In genomic region chr6:106037060-106037459, GRCh38 we compare ENCODE assay signal across 18 cellular contexts. TPM values are rescaled to one million over a fixed set of nuclear protein-coding genes. Genes with fewer than 3 reads are reported as not detected.
DNase-seq lines count a peak whose midpoint lies in the region; ATAC-seq and TF ChIP-seq lines count a peak whose summit lies in the region.
"Had no signal": no experiment of that assay in that cellular context is flagged by ENCODE, and none has a peak within 500 bp of the region (broad histone marks: within the 10 kb centered on the region; RNA-seq: fewer than 3 reads in every experiment).

No MANE protein-coding gene starts in this region.

- H3K27ac Mint-ChIP-seq in MCF 10A (ENCODE audit: low read depth, unreplicated experiment) = peak overlapping the region; percentile 4
- H3K27ac Mint-ChIP-seq: B cell had no signal

- CTCF ChIA-PET in MCF 10A (lab: Yijun Ruan, JAX) = interaction anchor here (0.6 to 0.7 kb wide), 2 partner anchors 366 to 1326 kb away, joined by 3 to 5 read pairs; no protein-coding TSS in a partner anchor
- CTCF ChIA-PET in RWPE1 (lab: Yijun Ruan, JAX) = no interaction called here
- CTCF ChIA-PET in OCI-LY7 (lab: Charles Lee; ENCODE audit: unreplicated experiment) = no interaction called here

- ATAC-seq in GM19463 (IDR thresholded peaks at IDR 0.05; ENCODE audit: unreplicated experiment) = no peak
- ATAC-seq: mucosa of descending colon had no signal

- H3K4me3 Mint-ChIP-seq in MCF 10A (ENCODE audit: unreplicated experiment) = no peak overlapping the region
- H3K4me3 Mint-ChIP-seq: B cell had no signal

- intact Hi-C loops in MCF 10A (cut with micrococcal nuclease) (no loop called here), breast epithelium (cut with DNase I; ENCODE audit: low total_unique reads) (no loop called here), OCI-LY7 (cut with micrococcal nuclease; ENCODE audit: unreplicated experiment) (no loop called here), posterior vena cava (cut with DNase I) (loop anchor here in 1 of 2 donors (5.0 kb wide), 1 partner anchor 715 kb away; no protein-coding TSS in a partner anchor)

- H3K9me2 ChIP-seq in OCI-LY7 (ENCODE audit: insufficient read depth, low read length) = no peaks in the 10 kb centered on the region

- no peak for TF ChIP-seq POLR2A in breast epithelium (IDR thresholded peaks at IDR 0.05)

- no peaks in the 10 kb centered on the region for H3K79me2 ChIP-seq in OCI-LY7 (ENCODE audit: insufficient read depth, low read depth, low read length)

- H3K4me1 ChIP-seq in breast epithelium (no peaks in the 10 kb centered on the region), OCI-LY7 (ENCODE audit: insufficient read depth, low read length, poor library complexity, severe bottlenecking) (no peaks in the 10 kb centered on the region)
- H3K4me1 ChIP-seq: spleen had no signal

- no peaks in the 10 kb centered on the region for H3K9me3 Mint-ChIP-seq in MCF 10A (ENCODE audit: unreplicated experiment)

- peaks cover 10% of the 10 kb centered on the region for H3K4me1 Mint-ChIP-seq in MCF 10A (ENCODE audit: insufficient read depth, unreplicated experiment)
- H3K4me1 Mint-ChIP-seq: B cell had no signal

- no peaks in the 10 kb centered on the region for H4K20me1 ChIP-seq in OCI-LY7 (ENCODE audit: insufficient read depth, low read length)

- H3K27ac ChIP-seq in breast epithelium (no peak overlapping the region), RWPE1 (no peak overlapping the region), epithelial cell of prostate (peak overlapping the region; percentile 4), OCI-LY7 (ENCODE audit: low read depth, low read length, poor library complexity, severe bottlenecking) (no peak overlapping the region)
- H3K27ac ChIP-seq: ovary, spleen had no signal

- no peak overlapping the region for H3K4me2 ChIP-seq in OCI-LY7 (ENCODE audit: low read length)

- BruUV-seq in MCF 10A (replicated peaks; lab: Mats Ljungman, UMichigan) = no TSS peak
- no TSS peak for BruUV-seq in OCI-LY7 (replicated peaks; lab: Mats Ljungman, UMichigan)

- no peaks in the 10 kb centered on the region for H3K36me3 Mint-ChIP-seq in MCF 10A (ENCODE audit: insufficient read depth, unreplicated experiment)

- H3K36me3 ChIP-seq in breast epithelium = no peaks in the 10 kb centered on the region
- no peaks in the 10 kb centered on the region; the same call in 1 of the 2 replicates for H3K36me3 ChIP-seq in OCI-LY7 (ENCODE audit: insufficient read depth, low read length)
- H3K36me3 ChIP-seq: ovary, spleen had no signal

- no peak overlapping the region for H2AFZ ChIP-seq in OCI-LY7 (ENCODE audit: low read length)

- no peaks in the 10 kb centered on the region for H3K27me3 Mint-ChIP-seq in MCF 10A (ENCODE audit: insufficient read depth, unreplicated experiment)

- no peak for TF ChIP-seq CTCF in MCF 10A (IDR thresholded peaks at IDR 0.05; ENCODE audit: unreplicated experiment)
- TF ChIP-seq CTCF in breast epithelium (IDR thresholded peaks at IDR 0.05) = no peak
- TF ChIP-seq CTCF in RWPE1 (conservative IDR thresholded peaks at IDR 0.05; ENCODE audit: low read depth) = no peak
- TF ChIP-seq CTCF in OCI-LY7 (conservative IDR thresholded peaks at IDR 0.05; ENCODE audit: low read length) = no peak

- DNase-seq in MCF 10A (ENCODE audit: unreplicated experiment) = peak; percentile 10
- no peak for DNase-seq in breast epithelium (ENCODE audit: low spot score in 2 of 2)
- DNase-seq in RWPE1 (ENCODE audit: low spot score) = peak; percentile 26
- no peak for DNase-seq in epithelial cell of prostate (ENCODE audit: low read depth, low spot score)
- no peak for DNase-seq in OCI-LY7 (ENCODE audit: low spot score)
- DNase-seq in posterior vena cava (ENCODE audit: low spot score) = no peak
- DNase-seq in HT-29 (ENCODE audit: low spot score) = no peak
- DNase-seq: effector CD8-positive, alpha-beta T cell; H7; KG1; kidney; mucosa of descending colon; NCI-H1417 treated with DMSO at 0.1 percent for 48 hours; ovary; spleen; SW 1271 had no signal

- H3K4me3 ChIP-seq in breast epithelium (no peak overlapping the region), OCI-LY7 (ENCODE audit: low read depth, low read length, poor library complexity, severe bottlenecking) (no peak overlapping the region)
- H3K4me3 ChIP-seq: mucosa of descending colon, ovary, spleen had no signal

- POLR2A ChIA-PET in MCF 10A (lab: Yijun Ruan, JAX) = interaction anchor here (0.7 kb wide), 1 partner anchor 348 kb away, joined by 4 read pairs; no protein-coding TSS in a partner anchor
- POLR2A ChIA-PET in RWPE1 (lab: Yijun Ruan, JAX; ENCODE audit: low non-redundant PET) = no interaction called here
- POLR2A ChIA-PET in OCI-LY7 (lab: Charles Lee) = interaction anchor here (0.9 kb wide), 1 partner anchor 122 kb away, joined by 3 read pairs; no protein-coding TSS in a partner anchor

- H3K27me3 ChIP-seq in breast epithelium = no peaks in the 10 kb centered on the region
- H3K27me3 ChIP-seq: ovary, spleen had no signal

- H3K9me3 ChIP-seq in breast epithelium (no peaks in the 10 kb centered on the region), OCI-LY7 (ENCODE audit: low read length) (peaks cover 3% of the 10 kb centered on the region; the same call in 1 of the 2 replicates)
- H3K9me3 ChIP-seq: mucosa of descending colon, ovary had no signal

RNA-seq across cellular contexts. Expression of gene PRDM1, which starts 49.1 kb away (rescaled TPM):
- total RNA-seq in MCF 10A (2022) (12.6 and 13.1 TPM in 2 replicates), breast epithelium (10 to 100 TPM in 2 of 3 donors, 1 to 10 TPM in 1; 6.9 to 16.0 (median 13.1) TPM), OCI-LY7 (2022) (1.9 and 3.3 TPM in 2 replicates), posterior vena cava (1 to 10 TPM; 2.4 to 2.9 TPM)
- total RNA-seq in OCI-LY7 (2014; rRNA removed; shearing (Covaris generic)) = 1.5 and 2.2 TPM in 2 replicates
- 1.4 TPM in 1 of 2 replicates, not detected in the other for total RNA-seq in HT-29 (2014; rRNA removed; shearing (Covaris generic))

Comparison
In these comparisons a context has a peak if more than half of its experiments do, and no peak if none do; other contexts are left out.
1. DNase-seq: peak in MCF 10A (single experiment) and RWPE1 (single experiment); none in breast epithelium (0 of 2), epithelial cell of prostate (single experiment), OCI-LY7 (single experiment), posterior vena cava (single experiment) and HT-29 (single experiment).